In genomic region chr3:42176635-42177034, GRCh38 we compare ENCODE assay signal across 21 cellular contexts.
DNase-seq lines count a peak whose midpoint lies in the region; ATAC-seq and TF ChIP-seq lines count a peak whose summit lies in the region.
"Had no signal": no experiment of that assay in that cellular context is flagged by ENCODE, and none has a peak within 500 bp of the region (broad histone marks: within the 10 kb centered on the region; RNA-seq: fewer than 3 reads in every experiment).

No MANE protein-coding gene starts in this region.

- H3K36me3 ChIP-seq in left ventricle myocardium inferior = peaks cover 11% of the 10 kb centered on the region

- H3K4me3 Mint-ChIP-seq in nephron (no peak overlapping the region), CD14-positive monocyte (no peak overlapping the region)
- H3K4me3 Mint-ChIP-seq: activated CD4-positive, alpha-beta T cell treated with anti-CD3 and anti-CD28 coated beads, Interleukin-2, amount 10 ng/mL, durations not matched to agents 24 days and 14 days; activated naive CD4-positive, alpha-beta T cell treated with anti-CD3 and anti-CD28 coated beads for 36 hours; CD4-positive, alpha-beta T cell had no signal

- H3K36me3 Mint-ChIP-seq in nephron (ENCODE audit: low read depth) (peaks cover 5% of the 10 kb centered on the region), CD14-positive monocyte (peaks cover 15 to 36% of the 10 kb centered on the region in 2 donors)

- H3K9me3 ChIP-seq in left ventricle myocardium inferior (replicated peaks) = no peaks in the 10 kb centered on the region
- no peaks in the 10 kb centered on the region for H3K9me3 ChIP-seq in right cardiac atrium (ENCODE audit: control insufficient read depth, low read length)
- H3K9me3 ChIP-seq: ascending aorta had no signal

- no peaks in the 10 kb centered on the region for H3K9me3 Mint-ChIP-seq in nephron
- no peaks in the 10 kb centered on the region for H3K9me3 Mint-ChIP-seq in CD14-positive monocyte
- H3K9me3 Mint-ChIP-seq: activated CD4-positive, alpha-beta T cell treated with anti-CD3 and anti-CD28 coated beads, Interleukin-2, amount 10 ng/mL, durations not matched to agents 24 days and 14 days; activated naive CD4-positive, alpha-beta T cell treated with anti-CD3 and anti-CD28 coated beads for 36 hours; CD4-positive, alpha-beta T cell; naive B cell had no signal

- H3K4me1 Mint-ChIP-seq in nephron (peaks cover 41% of the 10 kb centered on the region), CD14-positive monocyte (peaks cover 23% of the 10 kb centered on the region)

- H3K27me3 Mint-ChIP-seq in nephron (ENCODE audit: low read depth) = no peaks in the 10 kb centered on the region
- peaks cover 0 to 3% (median 0%) of the 10 kb centered on the region in 3 donors for H3K27me3 Mint-ChIP-seq in CD14-positive monocyte (ENCODE audit: low read depth in 3 of 3)
- H3K27me3 Mint-ChIP-seq: activated CD4-positive, alpha-beta T cell treated with anti-CD3 and anti-CD28 coated beads, Interleukin-2, amount 10 ng/mL, durations not matched to agents 24 days and 14 days; CD4-positive, alpha-beta T cell; naive B cell had no signal

- peak overlapping the region in 2 of 3 experiments; percentile 28 to 44 for H3K27ac Mint-ChIP-seq in nephron
- H3K27ac Mint-ChIP-seq in CD14-positive monocyte = peak overlapping the region in 1 of 7 donors; percentile 77
- H3K27ac Mint-ChIP-seq: activated CD4-positive, alpha-beta T cell treated with anti-CD3 and anti-CD28 coated beads, Interleukin-2, amount 10 ng/mL, durations not matched to agents 24 days and 14 days; activated naive CD4-positive, alpha-beta T cell treated with anti-CD3 and anti-CD28 coated beads for 36 hours; CD4-positive, alpha-beta T cell had no signal

- H3K4me3 ChIP-seq in left ventricle myocardium inferior (no peak overlapping the region), right cardiac atrium (ENCODE audit: low read length) (no peak overlapping the region)
- H3K4me3 ChIP-seq: ascending aorta, hepatocyte had no signal

- WGBS in right cardiac atrium = 84% methylated on average over 5 of the region's 5 CpGs

- DNase-seq in left ventricle myocardium inferior (no peak), right cardiac atrium (no peak), retina (no peak), CD14-positive monocyte (ENCODE audit: low spot score) (no peak)
- no peak for DNase-seq in activated naive CD4-positive, alpha-beta T cell (lab: John Stamatoyannopoulos, UW)
- DNase-seq: activated CD4-positive, alpha-beta T cell treated with anti-CD3 and anti-CD28 coated beads, Interleukin-2, amount 10 ng/mL, durations not matched to agents 24 days and 14 days; activated naive CD4-positive, alpha-beta T cell treated with anti-CD3 and anti-CD28 coated beads for 36 hours; CD4-positive, alpha-beta T cell; DMS53; mammary epithelial cell; naive B cell; NCI-H446 treated with DMSO at 0.1 percent for 48 hours; posterior cingulate gyrus; small intestine; stimulated activated CD4-positive, alpha-beta T cell treated with anti-CD3 and anti-CD28 coated beads, Interleukin-4, amount 100 ng/mL, for 24 hours; SW 1271 had no signal

- peak overlapping the region; percentile 79 for H3K27ac ChIP-seq in left ventricle myocardium inferior (replicated peaks)
- H3K27ac ChIP-seq in right cardiac atrium (ENCODE audit: low read length) = no peak overlapping the region
- peak overlapping the region; percentile 79 for H3K27ac ChIP-seq in angular gyrus (ENCODE audit: low read depth, low read length)
- peak overlapping the region; percentile 82 for H3K27ac ChIP-seq in temporal lobe (ENCODE audit: low read depth, low read length)
- H3K27ac ChIP-seq: ascending aorta, hepatocyte had no signal

- ATAC-seq in right cardiac atrium = no peak

- H3K4me1 ChIP-seq in left ventricle myocardium inferior (peaks cover 98% of the 10 kb centered on the region), right cardiac atrium (ENCODE audit: control insufficient read depth, insufficient read depth, low read length) (peaks cover 22% of the 10 kb centered on the region)

- TF ChIP-seq CTCF in left ventricle myocardium inferior (IDR thresholded peaks at IDR 0.05; ENCODE audit: borderline replicate concordance) (no peak), nephron (IDR thresholded peaks at IDR 0.05; ENCODE audit: unreplicated experiment in 3 of 3) (no peak), CD14-positive monocyte (IDR thresholded peaks at IDR 0.05) (no peak)

- intact Hi-C loops in left ventricle myocardium inferior (cut with micrococcal nuclease) = no loop called here
- intact Hi-C loops in right cardiac atrium (cut with DNase I) = no loop called here
- intact Hi-C loops in CD14-positive monocyte (cut with micrococcal nuclease) = no loop called here

- H3K27me3 ChIP-seq in left ventricle myocardium inferior (ENCODE audit: low read depth) = no peaks in the 10 kb centered on the region
- H3K27me3 ChIP-seq in right cardiac atrium (ENCODE audit: control insufficient read depth, insufficient read depth) = no peaks in the 10 kb centered on the region
- H3K27me3 ChIP-seq: ascending aorta, hepatocyte had no signal
